Comparison of ENCODE assay signal across 1 cellular context in the genomic region with DNA sequence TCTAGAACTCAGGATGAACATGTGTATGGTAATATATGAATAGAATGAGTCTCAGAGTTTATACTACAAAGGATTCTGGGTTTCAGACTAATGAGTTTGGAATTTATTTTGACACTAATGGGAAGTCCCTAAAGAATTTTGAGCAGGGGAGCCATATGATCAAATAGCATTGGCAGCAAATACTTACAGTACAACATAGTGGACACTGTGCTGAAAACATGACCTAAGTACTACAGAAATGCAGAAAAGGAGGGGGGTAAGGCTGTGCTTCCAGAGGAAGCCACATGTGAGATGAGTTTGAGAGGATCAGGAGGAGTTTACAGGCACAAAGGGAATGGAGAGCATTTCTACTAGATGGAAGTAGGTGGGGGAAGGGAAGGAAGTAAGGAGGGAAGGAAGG.
TF ChIP-seq lines count a peak whose summit lies in the region.

No MANE protein-coding gene starts in this region.

TF ChIP-seq in SK-N-SH, 30 proteins besides CTCF, POLR2A, EP300 and RAD21 (continued from another document):
- TF ChIP-seq, protein P1, sequence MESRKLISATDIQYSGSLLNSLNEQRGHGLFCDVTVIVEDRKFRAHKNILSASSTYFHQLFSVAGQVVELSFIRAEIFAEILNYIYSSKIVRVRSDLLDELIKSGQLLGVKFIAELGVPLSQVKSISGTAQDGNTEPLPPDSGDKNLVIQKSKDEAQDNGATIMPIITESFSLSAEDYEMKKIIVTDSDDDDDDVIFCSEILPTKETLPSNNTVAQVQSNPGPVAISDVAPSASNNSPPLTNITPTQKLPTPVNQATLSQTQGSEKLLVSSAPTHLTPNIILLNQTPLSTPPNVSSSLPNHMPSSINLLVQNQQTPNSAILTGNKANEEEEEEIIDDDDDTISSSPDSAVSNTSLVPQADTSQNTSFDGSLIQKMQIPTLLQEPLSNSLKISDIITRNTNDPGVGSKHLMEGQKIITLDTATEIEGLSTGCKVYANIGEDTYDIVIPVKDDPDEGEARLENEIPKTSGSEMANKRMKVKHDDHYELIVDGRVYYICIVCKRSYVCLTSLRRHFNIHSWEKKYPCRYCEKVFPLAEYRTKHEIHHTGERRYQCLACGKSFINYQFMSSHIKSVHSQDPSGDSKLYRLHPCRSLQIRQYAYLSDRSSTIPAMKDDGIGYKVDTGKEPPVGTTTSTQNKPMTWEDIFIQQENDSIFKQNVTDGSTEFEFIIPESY (IDR thresholded peaks at IDR 0.05; ENCODE audit: borderline replicate concordance, low read depth): no peak
- TF ChIP-seq RCOR1 (IDR thresholded peaks at IDR 0.05; ENCODE audit: low read length): no peak
- TF ChIP-seq FOXM1 (IDR thresholded peaks at IDR 0.05; ENCODE audit: low read depth): no peak
- TF ChIP-seq YY1 (IDR thresholded peaks at IDR 0.05; ENCODE audit: low read depth): no peak
- no peak for TF ChIP-seq EZH2phosphoT487 (IDR thresholded peaks at IDR 0.05; ENCODE audit: borderline replicate concordance, low read depth)
- TF ChIP-seq, protein P2, sequence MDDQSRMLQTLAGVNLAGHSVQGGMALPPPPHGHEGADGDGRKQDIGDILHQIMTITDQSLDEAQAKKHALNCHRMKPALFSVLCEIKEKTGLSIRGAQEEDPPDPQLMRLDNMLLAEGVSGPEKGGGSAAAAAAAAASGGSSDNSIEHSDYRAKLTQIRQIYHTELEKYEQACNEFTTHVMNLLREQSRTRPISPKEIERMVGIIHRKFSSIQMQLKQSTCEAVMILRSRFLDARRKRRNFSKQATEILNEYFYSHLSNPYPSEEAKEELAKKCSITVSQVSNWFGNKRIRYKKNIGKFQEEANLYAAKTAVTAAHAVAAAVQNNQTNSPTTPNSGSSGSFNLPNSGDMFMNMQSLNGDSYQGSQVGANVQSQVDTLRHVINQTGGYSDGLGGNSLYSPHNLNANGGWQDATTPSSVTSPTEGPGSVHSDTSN (IDR thresholded peaks at IDR 0.05): no peak
- TF ChIP-seq, protein P3, sequence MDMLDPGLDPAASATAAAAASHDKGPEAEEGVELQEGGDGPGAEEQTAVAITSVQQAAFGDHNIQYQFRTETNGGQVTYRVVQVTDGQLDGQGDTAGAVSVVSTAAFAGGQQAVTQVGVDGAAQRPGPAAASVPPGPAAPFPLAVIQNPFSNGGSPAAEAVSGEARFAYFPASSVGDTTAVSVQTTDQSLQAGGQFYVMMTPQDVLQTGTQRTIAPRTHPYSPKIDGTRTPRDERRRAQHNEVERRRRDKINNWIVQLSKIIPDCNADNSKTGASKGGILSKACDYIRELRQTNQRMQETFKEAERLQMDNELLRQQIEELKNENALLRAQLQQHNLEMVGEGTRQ (IDR thresholded peaks at IDR 0.05; ENCODE audit: borderline replicate concordance, low read depth, low read length): no peak
- no peak for TF ChIP-seq FOSL2 (IDR thresholded peaks at IDR 0.05; ENCODE audit: borderline replicate concordance, low read depth)
- TF ChIP-seq POLR2AphosphoS5 (IDR thresholded peaks at IDR 0.05; ENCODE audit: low read depth, low read length): no peak
- no peak for TF ChIP-seq JUND (IDR thresholded peaks at IDR 0.05)
- no peak for TF ChIP-seq TCF12 (IDR thresholded peaks at IDR 0.05)
- no peak for TF ChIP-seq SMC3 (IDR thresholded peaks at IDR 0.05; ENCODE audit: low read depth, low read length)
